10 cellular contexts compared by ENCODE assay signal in the genomic region with DNA sequence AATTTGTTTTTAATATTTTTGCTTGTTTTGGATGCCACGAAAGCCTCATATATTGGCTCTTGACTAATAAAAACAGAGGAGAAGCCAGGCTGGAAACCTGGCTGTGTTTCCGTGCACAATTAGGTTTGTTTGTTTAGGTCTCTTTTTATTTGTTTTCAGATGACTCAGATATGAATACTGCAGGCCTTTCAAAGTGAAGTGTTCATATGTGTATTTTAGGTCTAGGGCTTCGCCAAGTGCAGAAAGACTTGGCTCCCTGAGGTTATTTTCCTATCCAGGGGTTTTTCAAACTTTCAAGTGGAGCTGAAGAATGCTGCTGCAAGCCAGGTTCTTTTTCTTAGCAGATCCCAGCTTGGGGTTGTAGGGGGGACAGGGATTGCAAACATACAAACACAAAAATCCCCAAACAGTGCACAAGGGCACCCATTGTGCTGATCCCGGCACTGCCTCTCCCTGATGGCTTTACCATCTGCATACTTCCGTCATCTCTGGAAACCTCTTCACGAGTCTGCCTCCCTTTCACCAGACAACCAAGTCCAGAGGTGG.
DNase-seq lines count a peak whose midpoint lies in the region; TF ChIP-seq lines count a peak whose summit lies in the region.
"Had no signal": no experiment of that assay in that cellular context is flagged by ENCODE, and none has a peak within 500 bp of the region (broad histone marks: within the 10 kb centered on the region; RNA-seq: fewer than 3 reads in every experiment).

No MANE protein-coding gene starts in this region.

- H3K27me3 ChIP-seq in rectal smooth muscle tissue (ENCODE audit: control insufficient read depth, insufficient read depth, low read length) (no peaks in the 10 kb centered on the region), MM.1S (replicated peaks; ENCODE audit: insufficient read depth, low read length) (no peaks in the 10 kb centered on the region)

- H3K36me3 ChIP-seq in rectal smooth muscle tissue (ENCODE audit: control insufficient read depth, insufficient read depth, low read length) (no peaks in the 10 kb centered on the region), MM.1S (replicated peaks; ENCODE audit: insufficient read depth, low read length) (no peaks in the 10 kb centered on the region)

- H3K27ac ChIP-seq in rectal smooth muscle tissue (ENCODE audit: low read depth, low read length) (peak overlapping the region; percentile 58), MM.1S (ENCODE audit: low read length) (no peak overlapping the region)

- no peaks in the 10 kb centered on the region for H3K36me3 Mint-ChIP-seq in activated naive CD8-positive, alpha-beta T cell treated with anti-CD3 and anti-CD28 coated beads for 36 hours

- H3K9me3 Mint-ChIP-seq in activated naive CD8-positive, alpha-beta T cell treated with anti-CD3 and anti-CD28 coated beads for 36 hours, result no peaks in the 10 kb centered on the region
- H3K9me3 Mint-ChIP-seq: effector memory CD8-positive, alpha-beta T cell had no signal

- H4K20me1 ChIP-seq in MM.1S (ENCODE audit: insufficient read depth, low read length), result no peaks in the 10 kb centered on the region

- no peaks in the 10 kb centered on the region for H3K9me3 ChIP-seq in MM.1S (replicated peaks; ENCODE audit: insufficient read depth, low read length)

- H3K4me1 ChIP-seq in rectal smooth muscle tissue (ENCODE audit: control insufficient read depth, insufficient read depth, low read length) (peaks cover 25% of the 10 kb centered on the region), MM.1S (ENCODE audit: low read length) (no peaks in the 10 kb centered on the region)

- H3K9ac ChIP-seq in rectal smooth muscle tissue (ENCODE audit: low read length) (no peak overlapping the region), MM.1S (ENCODE audit: low read length) (no peak overlapping the region)

- TF ChIP-seq CTCF in epithelial cell of esophagus (IDR thresholded peaks at IDR 0.05; ENCODE audit: insufficient read depth, low read depth, low read length, missing control alignments) (no peak), MM.1S (IDR thresholded peaks at IDR 0.05; ENCODE audit: low read length) (no peak)

- no peak overlapping the region for H3K27ac Mint-ChIP-seq in activated naive CD8-positive, alpha-beta T cell treated with anti-CD3 and anti-CD28 coated beads for 36 hours
- H3K27ac Mint-ChIP-seq: effector memory CD8-positive, alpha-beta T cell; WTC11 had no signal

- no peak overlapping the region for H2AFZ ChIP-seq in MM.1S (ENCODE audit: low read length)

- no peaks in the 10 kb centered on the region for H3K79me2 ChIP-seq in MM.1S (ENCODE audit: low read length)

- no peaks in the 10 kb centered on the region for H3K4me1 Mint-ChIP-seq in activated naive CD8-positive, alpha-beta T cell treated with anti-CD3 and anti-CD28 coated beads for 36 hours

- DNase-seq in Daoy (ENCODE audit: low read depth) (peak; percentile 50), NCI-H345 treated with DMSO at 0.1 percent for 48 hours (lab: John Stamatoyannopoulos, UW; ENCODE audit: unreplicated experiment) (peak; percentile 40), epithelial cell of esophagus (ENCODE audit: low read depth) (peak; percentile 77), MM.1S (no peak), retina (no peak), hippocampal formation (lab: John Stamatoyannopoulos, UW) (no peak)
- DNase-seq in activated naive CD8-positive, alpha-beta T cell treated with anti-CD3 and anti-CD28 coated beads for 36 hours, result no peak
- DNase-seq: effector memory CD8-positive, alpha-beta T cell had no signal

- no peak overlapping the region for H3K4me2 ChIP-seq in MM.1S (ENCODE audit: low read depth, low read length)

- no peak overlapping the region for H3K4me3 Mint-ChIP-seq in activated naive CD8-positive, alpha-beta T cell treated with anti-CD3 and anti-CD28 coated beads for 36 hours
- H3K4me3 Mint-ChIP-seq: effector memory CD8-positive, alpha-beta T cell; WTC11 had no signal

- no peaks in the 10 kb centered on the region for H3F3A ChIP-seq in MM.1S (ENCODE audit: insufficient read depth, low read length)

- H3K9me2 ChIP-seq in MM.1S (replicated peaks; ENCODE audit: insufficient read depth, low read length), result no peaks in the 10 kb centered on the region

- H3K4me3 ChIP-seq in epithelial cell of esophagus (ENCODE audit: low read length) (no peak overlapping the region), rectal smooth muscle tissue (ENCODE audit: low read length) (no peak overlapping the region), MM.1S (ENCODE audit: low read length) (no peak overlapping the region)

- peaks cover 36% of the 10 kb centered on the region for H3K27me3 Mint-ChIP-seq in activated naive CD8-positive, alpha-beta T cell treated with anti-CD3 and anti-CD28 coated beads for 36 hours

Comparison
In these comparisons a context has a peak if more than half of its experiments do, and no peak if none do; other contexts are left out.
1. DNase-seq: peak in Daoy (single experiment), NCI-H345 treated with DMSO at 0.1 percent for 48 hours (single experiment) and epithelial cell of esophagus (single experiment); none in MM.1S (single experiment), activated naive CD8-positive, alpha-beta T cell treated with anti-CD3 and anti-CD28 coated beads for 36 hours (single experiment), retina (single experiment) and hippocampal formation (0 of 2).